ENCODE assay signal across 8 cellular contexts in genomic region chr1:19250629-19251304, GRCh38. TPM values are rescaled to one million over a fixed set of nuclear protein-coding genes. Genes with fewer than 3 reads are reported as not detected.
DNase-seq lines count a peak whose midpoint lies in the region; ATAC-seq and TF ChIP-seq lines count a peak whose summit lies in the region.

No MANE protein-coding gene starts in this region.

- H3K9me3 ChIP-seq in CD8-positive, alpha-beta T cell (ENCODE audit: low read length), result no peaks in the 10 kb centered on the region

- peak overlapping the region; percentile 66 for H3K4me3 ChIP-seq in CD8-positive, alpha-beta T cell (ENCODE audit: low read depth, low read length)
- peak overlapping the region; percentile 90 for H3K4me3 ChIP-seq in LNCaP clone FGC (ENCODE audit: low read depth, low read length)

- CTCF ChIA-PET in CD8-positive, alpha-beta T cell (lab: Charles Lee), result interaction anchor here (1.4 to 2.8 kb wide), 4 partner anchors 10 to 400 kb away, joined by 3 to 19 read pairs (median 4); no protein-coding TSS in a partner anchor

- H3K9me3 Mint-ChIP-seq in CD8-positive, alpha-beta T cell, result no peaks in the 10 kb centered on the region
- no peaks in the 10 kb centered on the region for H3K9me3 Mint-ChIP-seq in chondrocyte (ENCODE audit: low read depth)
- no peaks in the 10 kb centered on the region for H3K9me3 Mint-ChIP-seq in naive thymus-derived CD8-positive, alpha-beta T cell

- TF ChIP-seq CTCF in CD8-positive, alpha-beta T cell (IDR thresholded peaks at IDR 0.05), result no peak
- TF ChIP-seq CTCF in LNCaP clone FGC (IDR thresholded peaks at IDR 0.05; ENCODE audit: control insufficient read depth, extremely low read depth, insufficient read depth) (no peak), chondrocyte (IDR thresholded peaks at IDR 0.05) (no peak)

- H3K27ac ChIP-seq in CD8-positive, alpha-beta T cell (ENCODE audit: low read depth, low read length), result peak overlapping the region; percentile 83

- peak overlapping the region; percentile 95 for H3K4me3 Mint-ChIP-seq in CD8-positive, alpha-beta T cell
- H3K4me3 Mint-ChIP-seq in chondrocyte (ENCODE audit: unreplicated experiment), result peak overlapping the region; percentile 98
- H3K4me3 Mint-ChIP-seq in naive thymus-derived CD8-positive, alpha-beta T cell, result peak overlapping the region; percentile 92 to 96 (median 94)

- H3K27ac Mint-ChIP-seq in CD8-positive, alpha-beta T cell, result peak overlapping the region; percentile 94
- peak overlapping the region; percentile 96 for H3K27ac Mint-ChIP-seq in chondrocyte (ENCODE audit: unreplicated experiment)
- H3K27ac Mint-ChIP-seq in naive thymus-derived CD8-positive, alpha-beta T cell, result peak overlapping the region; percentile 92 to 98 (median 95)

- intact Hi-C loops in CD8-positive, alpha-beta T cell (cut with DNase I, micrococcal nuclease), result loop anchor here (1.0 to 5.0 kb wide), 7 partner anchors 40 to 403 kb away; partner anchors contain the start of genes UBR4 (in 2 of the 2), AKR7A2 (in 1 of the 2), CAPZB (in 1 of the 2) and SLC66A1 (in 1 of the 2)

- H3K27me3 ChIP-seq in CD8-positive, alpha-beta T cell (ENCODE audit: insufficient read depth, low read length), result no peaks in the 10 kb centered on the region

- no peak for DNase-seq in CD8-positive, alpha-beta T cell
- DNase-seq in LNCaP clone FGC (ENCODE audit: low read depth) (no peak), chondrocyte (ENCODE audit: low spot score) (no peak), GDM1 (lab: John Stamatoyannopoulos, UW) (no peak), 8988T (no peak)
- peak in 2 of 10 donors; percentile 5 to 10 for DNase-seq in naive thymus-derived CD8-positive, alpha-beta T cell
- DNase-seq in stimulated activated naive CD4-positive, alpha-beta T cell treated with Interleukin-2 at 50 U/mL for 16 hours (lab: John Stamatoyannopoulos, UW), result no peak

- POLR2A ChIA-PET in CD8-positive, alpha-beta T cell (lab: Charles Lee), result interaction anchor here (0.8 to 1.9 kb wide), 8 partner anchors 21 to 346 kb away, joined by 3 to 13 read pairs (median 3); partner anchors contain the start of genes AKR7A2, CAPZB, SLC66A1 and UBR4
- POLR2A ChIA-PET in naive thymus-derived CD8-positive, alpha-beta T cell (lab: Charles Lee), result interaction anchor here (0.9 to 1.5 kb wide), 11 partner anchors 8 to 347 kb away, joined by 3 to 8 read pairs (median 3); partner anchors contain the start of genes AKR7A2, AKR7A3, SLC66A1 and UBR4

- peaks cover 34% of the 10 kb centered on the region for H3K4me1 ChIP-seq in CD8-positive, alpha-beta T cell (ENCODE audit: insufficient read depth, low read length)

- H3K4me1 Mint-ChIP-seq in CD8-positive, alpha-beta T cell (ENCODE audit: low read depth), result peaks cover 38% of the 10 kb centered on the region
- peaks cover 25% of the 10 kb centered on the region for H3K4me1 Mint-ChIP-seq in chondrocyte (ENCODE audit: low read depth)
- peaks cover 12 to 51% (median 32%) of the 10 kb centered on the region in 4 donors for H3K4me1 Mint-ChIP-seq in naive thymus-derived CD8-positive, alpha-beta T cell

- H3K36me3 Mint-ChIP-seq in CD8-positive, alpha-beta T cell, result peaks cover 18% of the 10 kb centered on the region
- H3K36me3 Mint-ChIP-seq in chondrocyte (ENCODE audit: low read depth), result no peaks in the 10 kb centered on the region
- H3K36me3 Mint-ChIP-seq in naive thymus-derived CD8-positive, alpha-beta T cell, result peaks cover 0 to 14% (median 0%) of the 10 kb centered on the region in 3 donors

- H3K36me3 ChIP-seq in CD8-positive, alpha-beta T cell (ENCODE audit: insufficient read depth, low read length), result no peaks in the 10 kb centered on the region

- no peaks in the 10 kb centered on the region for H3K27me3 Mint-ChIP-seq in CD8-positive, alpha-beta T cell (ENCODE audit: low read depth)
- no peaks in the 10 kb centered on the region for H3K27me3 Mint-ChIP-seq in chondrocyte (ENCODE audit: low read depth)
- no peaks in the 10 kb centered on the region for H3K27me3 Mint-ChIP-seq in naive thymus-derived CD8-positive, alpha-beta T cell

- no peak for ATAC-seq in CD8-positive, alpha-beta T cell
- ATAC-seq in naive thymus-derived CD8-positive, alpha-beta T cell, result no peak
- no peak for ATAC-seq in GM21515 (IDR thresholded peaks at IDR 0.05; ENCODE audit: unreplicated experiment)

RNA-seq across cellular contexts. Expression of gene EMC1, which starts 0.6 kb away (rescaled TPM):
- 10 to 100 TPM; 28.2 to 33.5 TPM for total RNA-seq in CD8-positive, alpha-beta T cell
- 51.9 to 55.6 TPM (median 55.2 TPM) in 3 replicates for total RNA-seq in chondrocyte
- 10 to 100 TPM; 37.9 to 38.9 TPM for total RNA-seq in naive thymus-derived CD8-positive, alpha-beta T cell
- 10 to 100 TPM; 16.1 to 22.4 (median 21.0) TPM for polyA plus RNA-seq in naive thymus-derived CD8-positive, alpha-beta T cell

RNA-seq across cellular contexts. Expression of gene MRTO4, which starts 0.8 kb away (rescaled TPM):
- 10 to 100 TPM; 18.9 to 19.5 TPM for total RNA-seq in CD8-positive, alpha-beta T cell
- total RNA-seq in chondrocyte, result 16.2 to 20.4 TPM (median 17.7 TPM) in 3 replicates
- total RNA-seq in naive thymus-derived CD8-positive, alpha-beta T cell, result 10 to 100 TPM; 27.6 to 38.0 TPM
- polyA plus RNA-seq in naive thymus-derived CD8-positive, alpha-beta T cell, result 10 to 100 TPM; 24.7 to 37.4 (median 34.7) TPM

RNA-seq across cellular contexts. Expression of gene AKR7A3, which starts 37.8 kb away (rescaled TPM):
- 1 to 10 TPM; 1.2 to 1.6 TPM for total RNA-seq in CD8-positive, alpha-beta T cell
- 0.45 to 1.5 TPM (median 0.51 TPM) in 3 replicates for total RNA-seq in chondrocyte
- 1 to 10 TPM in 1 of 2 experiments, under 1 TPM in 1; 0.96 to 1.5 TPM for total RNA-seq in naive thymus-derived CD8-positive, alpha-beta T cell
- under 1 TPM in 1 of 3 donors, not detected in 2; 0.08 TPM for polyA plus RNA-seq in naive thymus-derived CD8-positive, alpha-beta T cell

RNA-seq across cellular contexts. Expression of gene UBR4, which starts 40.7 kb away (rescaled TPM):
- 100 to 1,000 TPM; 146 to 148 TPM for total RNA-seq in CD8-positive, alpha-beta T cell
- total RNA-seq in chondrocyte, result 133 to 144 TPM (median 135 TPM) in 3 replicates
- 100 to 1,000 TPM; 147 to 156 TPM for total RNA-seq in naive thymus-derived CD8-positive, alpha-beta T cell
- 10 to 100 TPM; 10.2 to 23.0 (median 17.0) TPM for polyA plus RNA-seq in naive thymus-derived CD8-positive, alpha-beta T cell
